In genomic region chr9:107693620-107694326, GRCh38 we compare ENCODE assay signal across 17 cellular contexts.
DNase-seq lines count a peak whose midpoint lies in the region; ATAC-seq lines count a peak whose summit lies in the region.
"Had no signal": no experiment of that assay in that cellular context is flagged by ENCODE, and none has a peak within 500 bp of the region (broad histone marks: within the 10 kb centered on the region; RNA-seq: fewer than 3 reads in every experiment).

No MANE protein-coding gene starts in this region.

- H3K36me3 ChIP-seq in MG63: no peaks in the 10 kb centered on the region
- H3K36me3 ChIP-seq: BE2C, gastroesophageal sphincter had no signal

- no peak overlapping the region for H3K4me3 ChIP-seq in MG63
- H3K4me3 ChIP-seq: gastroesophageal sphincter had no signal

- intact Hi-C loops in left colon (cut with DNase I, micrococcal nuclease): no loop called here

- H3K27me3 ChIP-seq in MG63: no peaks in the 10 kb centered on the region
- H3K27me3 ChIP-seq: BE2C, gastroesophageal sphincter had no signal

- peak; percentile 45 for DNase-seq in Daoy (ENCODE audit: low read depth)
- peak; percentile 49 for DNase-seq in MG63
- DNase-seq in cerebellar cortex (ENCODE audit: low spot score): peak; percentile 80
- DNase-seq in left colon: no peak
- DNase-seq in HPDE6-E6E7 (ENCODE audit: extremely low spot score): no peak
- DNase-seq in NCI-H2196 (lab: John Stamatoyannopoulos, UW; ENCODE audit: unreplicated experiment): no peak
- DNase-seq in SW 1271 (lab: John Stamatoyannopoulos, UW): no peak
- DNase-seq: activated effector memory CD4-positive, alpha-beta T cell treated with anti-CD3 and anti-CD28 coated beads, Interleukin-2, amount 50 U/mL, for 16 hours; BE2C; DMS153; effector CD8-positive, alpha-beta T cell; H7; midbrain; nucleus accumbens; stimulated activated naive CD4-positive, alpha-beta T cell had no signal

- ATAC-seq in left colon (peak; percentile 33), GM18517 (IDR thresholded peaks at IDR 0.05; ENCODE audit: unreplicated experiment) (no peak)
- ATAC-seq: gastroesophageal sphincter had no signal

- H3K9me3 ChIP-seq in MG63: no peaks in the 10 kb centered on the region
- H3K9me3 ChIP-seq: BE2C, gastroesophageal sphincter had no signal

Comparison
In these comparisons a context has a peak if more than half of its experiments do, and no peak if none do; other contexts are left out.
1. DNase-seq: peak in Daoy (single experiment), MG63 (single experiment) and cerebellar cortex (single experiment); none in left colon (0 of 2), HPDE6-E6E7 (single experiment), NCI-H2196 (single experiment) and SW 1271 (0 of 2).